ENCODE assay signal across 22 cellular contexts in the genomic region with DNA sequence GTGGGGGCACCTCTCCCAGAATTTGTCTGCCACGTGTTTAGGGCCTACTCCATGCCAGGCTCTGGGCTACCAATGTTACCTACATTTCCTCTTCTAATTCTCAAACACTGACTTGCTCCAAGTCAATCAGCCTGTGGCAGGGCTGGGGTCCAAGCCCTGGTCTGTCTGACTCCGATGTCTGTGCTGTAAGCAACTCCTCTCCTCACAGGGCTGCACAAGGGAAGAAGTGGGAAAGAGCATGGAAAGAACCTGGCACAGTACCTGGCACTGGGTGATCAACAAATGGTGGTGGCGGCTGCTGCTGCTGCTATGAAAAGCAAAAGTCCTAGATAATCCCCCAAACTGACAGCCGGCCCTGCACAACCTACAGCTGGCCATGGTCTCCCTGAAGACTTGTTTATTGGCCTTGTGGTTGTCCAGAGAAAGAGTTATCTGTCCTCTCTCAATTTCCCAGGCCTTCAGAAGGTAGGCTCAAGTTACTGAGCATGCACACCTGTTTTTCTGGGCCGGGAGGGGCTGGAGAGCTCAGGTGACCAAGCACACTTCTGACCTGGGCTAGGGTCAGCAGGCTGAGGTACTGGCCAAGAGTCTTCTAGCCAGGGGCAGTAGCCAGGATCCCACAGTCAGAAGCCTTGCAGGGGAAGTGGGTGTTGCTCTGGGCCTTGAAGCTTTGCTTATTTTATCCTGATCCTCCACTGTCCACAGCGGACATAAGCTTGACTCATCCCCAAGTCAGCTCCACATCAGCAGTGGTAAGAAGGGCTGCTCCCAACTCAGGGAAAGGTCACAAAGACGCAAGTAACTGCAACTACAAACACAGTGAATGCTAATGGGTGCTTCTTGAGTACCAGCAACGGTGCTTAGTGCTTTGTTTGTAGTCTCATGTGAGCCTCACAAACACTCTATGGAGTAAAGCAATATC. TPM values are rescaled to one million over a fixed set of nuclear protein-coding genes. Genes with fewer than 3 reads are reported as not detected.
DNase-seq lines count a peak whose midpoint lies in the region; ATAC-seq, FAIRE-seq and TF ChIP-seq lines count a peak whose summit lies in the region.
"Had no signal": no experiment of that assay in that cellular context is flagged by ENCODE, and none has a peak within 500 bp of the region (broad histone marks: within the 10 kb centered on the region; RNA-seq: fewer than 3 reads in every experiment).

No MANE protein-coding gene starts in this region.

- H3K27me3 Mint-ChIP-seq in T-cell, result peaks cover 2 to 5% of the 10 kb centered on the region in 2 donors

- peak; percentile 79 for DNase-seq in AG10803 (ENCODE audit: low read depth)
- peak; percentile 73 for DNase-seq in RCC 7860 (ENCODE audit: low spot score)
- peak; percentile 87 for DNase-seq in fibroblast of peridontal ligament (ENCODE audit: extremely low read depth)
- DNase-seq in osteoblast (ENCODE audit: insufficient read length, low spot score, missing footprints), result peak; percentile 65
- DNase-seq in T-cell, result no peak
- DNase-seq in WERI-Rb-1, result no peak
- DNase-seq: activated CD8-positive, alpha-beta T cell treated with anti-CD3 and anti-CD28 coated beads, Interleukin-2, amount 10 ng/mL, durations not matched to agents 7 days and 5 days; amniotic stem cell; colonic mucosa; hippocampal formation; left ventricle myocardium inferior; MV-4-11; NCI-H2029; NCI-H524 treated with DMSO at 0.1 percent for 48 hours; PC-9; SW 1271 had no signal

- CTCF ChIA-PET in T-cell (lab: Charles Lee), result no interaction called here

- no peak overlapping the region for H3K4me3 Mint-ChIP-seq in T-cell
- H3K4me3 Mint-ChIP-seq: activated CD8-positive, alpha-beta T cell treated with anti-CD3 and anti-CD28 coated beads, Interleukin-2, amount 10 ng/mL, durations not matched to agents 7 days and 5 days; GM23338 had no signal

- H3K4me2 ChIP-seq in osteoblast (ENCODE audit: insufficient read depth, low read length), result peak overlapping the region; percentile 41
- H3K4me2 ChIP-seq: BLaER1, GM23338, PC-9 had no signal

- peaks cover 36% of the 10 kb centered on the region for H3K4me1 ChIP-seq in osteoblast (ENCODE audit: insufficient read depth, low read length)
- H3K4me1 ChIP-seq: BLaER1, colonic mucosa, prostate gland had no signal

- no peaks in the 10 kb centered on the region for H3K9me3 Mint-ChIP-seq in T-cell
- H3K9me3 Mint-ChIP-seq: GM23338 had no signal

- H3K36me3 Mint-ChIP-seq in T-cell, result no peaks in the 10 kb centered on the region

- POLR2A ChIA-PET in T-cell (lab: Charles Lee), result no interaction called here

- no peak overlapping the region for H3K27ac Mint-ChIP-seq in T-cell
- H3K27ac Mint-ChIP-seq: activated CD8-positive, alpha-beta T cell treated with anti-CD3 and anti-CD28 coated beads, Interleukin-2, amount 10 ng/mL, durations not matched to agents 7 days and 5 days; GM23338 had no signal

- H4K20me1 ChIP-seq in osteoblast (ENCODE audit: insufficient read depth, low read length), result no peaks in the 10 kb centered on the region
- H4K20me1 ChIP-seq: BLaER1 had no signal

- H3K27me3 ChIP-seq in osteoblast (ENCODE audit: insufficient read depth, low read length) (no peaks in the 10 kb centered on the region), WERI-Rb-1 (ENCODE audit: insufficient read depth, low read depth, severe bottlenecking) (no peaks in the 10 kb centered on the region)
- H3K27me3 ChIP-seq: BLaER1, colonic mucosa had no signal

- FAIRE-seq in RCC 7860 (lab: Jason Lieb, UNC), result peak; percentile 81

- H3K9me3 ChIP-seq in osteoblast (ENCODE audit: low read depth, low read length) (no peaks in the 10 kb centered on the region), WERI-Rb-1 (ENCODE audit: severe bottlenecking) (no peaks in the 10 kb centered on the region)
- H3K9me3 ChIP-seq: BLaER1, colonic mucosa, left ventricle myocardium inferior, prostate gland had no signal

- H3K4me3 ChIP-seq in AG10803 (ENCODE audit: low read length) (no peak overlapping the region), osteoblast (ENCODE audit: insufficient read depth, low read length) (no peak overlapping the region), WERI-Rb-1 (ENCODE audit: low read depth, low read length) (no peak overlapping the region)
- H3K4me3 ChIP-seq: BLaER1, colonic mucosa, GM23338, left ventricle myocardium inferior, PC-9, prostate gland had no signal

- no peaks in the 10 kb centered on the region for H3K4me1 Mint-ChIP-seq in T-cell
- H3K4me1 Mint-ChIP-seq: GM23338 had no signal

- TF ChIP-seq CTCF in AG10803 (conservative IDR thresholded peaks at IDR 0.05; ENCODE audit: low read length) (no peak), osteoblast (IDR thresholded peaks at IDR 0.05; ENCODE audit: extremely low read depth, low read depth, low read length) (no peak), WERI-Rb-1 (IDR thresholded peaks at IDR 0.05; ENCODE audit: low read depth, low read length) (no peak)

- peak overlapping the region; percentile 16 for H2AFZ ChIP-seq in osteoblast (ENCODE audit: low read length)
- H2AFZ ChIP-seq: GM23338, PC-9 had no signal

- H3K27ac ChIP-seq in osteoblast (ENCODE audit: low read depth, low read length) (peak overlapping the region; percentile 71), WERI-Rb-1 (no peak overlapping the region)
- H3K27ac ChIP-seq: BLaER1, colonic mucosa, left ventricle myocardium inferior, PC-9, prostate gland, VCaP had no signal

- H3K36me3 ChIP-seq in osteoblast (ENCODE audit: insufficient read depth, low read length) (no peaks in the 10 kb centered on the region), WERI-Rb-1 (no peaks in the 10 kb centered on the region)
- H3K36me3 ChIP-seq: BLaER1, colonic mucosa, left ventricle myocardium inferior, prostate gland had no signal

- no peak for ATAC-seq in T-cell (replicated peaks in 1 of 4)
- ATAC-seq in HG03520 (IDR thresholded peaks at IDR 0.05; ENCODE audit: unreplicated experiment), result no peak
- ATAC-seq in GM18909 (IDR thresholded peaks at IDR 0.05; ENCODE audit: poor library complexity, unreplicated experiment), result no peak
- ATAC-seq: activated CD8-positive, alpha-beta T cell treated with anti-CD3 and anti-CD28 coated beads, Interleukin-2, amount 10 ng/mL, durations not matched to agents 7 days and 5 days; GM23338 had no signal

- no peaks in the 10 kb centered on the region for H3K79me2 ChIP-seq in osteoblast (ENCODE audit: insufficient read depth, low read length)

RNA-seq across cellular contexts. Expression of a gene that starts 35.3 kb away (rescaled TPM):
- total RNA-seq in osteoblast, result 2.1 and 3.6 TPM in 2 replicates
- total RNA-seq in T-cell, result not detected
- total RNA-seq: activated CD8-positive, alpha-beta T cell treated with anti-CD3 and anti-CD28 coated beads, Interleukin-2, amount 10 ng/mL, durations not matched to agents 7 days and 5 days; GM23338; PC-9 had no signal

Comparison
In these comparisons a context has a peak if more than half of its experiments do, and no peak if none do; other contexts are left out.
1. DNase-seq: peak in AG10803 (single experiment), RCC 7860 (single experiment), fibroblast of peridontal ligament (single experiment) and osteoblast (single experiment); none in T-cell (0 of 34) and WERI-Rb-1 (single experiment).